In the genomic region with DNA sequence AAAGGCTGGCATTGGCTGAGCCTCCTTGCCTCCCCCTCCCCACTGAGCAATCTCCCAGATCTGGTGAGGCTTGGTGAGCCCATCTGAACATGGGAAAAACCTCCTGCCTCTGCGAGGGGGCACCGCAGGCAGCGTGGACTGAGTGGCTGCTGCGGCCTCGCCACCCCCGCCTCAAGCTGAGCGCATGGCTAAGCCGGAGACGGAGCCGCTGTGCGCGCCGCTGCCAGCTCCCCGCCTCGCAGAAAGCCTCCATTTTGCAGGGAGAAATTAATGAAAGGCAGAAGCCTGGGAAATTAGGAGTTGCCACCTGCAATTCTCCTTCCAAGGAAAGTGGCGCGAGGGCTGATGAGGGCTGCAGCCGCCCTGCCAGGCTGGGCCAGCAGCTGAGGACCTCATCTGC, we compare ENCODE assay signal across 25 cellular contexts. TPM values are rescaled to one million over a fixed set of nuclear protein-coding genes. Genes with fewer than 3 reads are reported as not detected.
DNase-seq lines count a peak whose midpoint lies in the region; ATAC-seq and TF ChIP-seq lines count a peak whose summit lies in the region.
"Had no signal": no experiment of that assay in that cellular context is flagged by ENCODE, and none has a peak within 500 bp of the region (broad histone marks: within the 10 kb centered on the region; RNA-seq: fewer than 3 reads in every experiment).

No MANE protein-coding gene starts in this region.

- H3K23ac ChIP-seq in neuronal stem cell (ENCODE audit: low read depth, low read length, poor library complexity): no peak overlapping the region

- DNase-seq in NCI-H2227 (lab: John Stamatoyannopoulos, UW; ENCODE audit: unreplicated experiment) (peak; percentile 25), NCI-H2227 treated with DMSO at 0.1 percent for 48 hours (lab: John Stamatoyannopoulos, UW) (no peak), neuronal stem cell (ENCODE audit: low spot score) (no peak), breast epithelium (ENCODE audit: low spot score in 2 of 2) (no peak)
- DNase-seq in activated CD4-positive, alpha-beta T cell treated with anti-CD3 and anti-CD28 coated beads for 1 hour: no peak
- DNase-seq in activated CD8-positive, alpha-beta memory T cell treated with anti-CD3 and anti-CD28 coated beads, Interleukin-2, amount 10 ng/mL, durations not matched to agents 7 days and 5 days: no peak
- DNase-seq: AML-193; C1 segment of cervical spinal cord; CD4-positive, CD25-positive, alpha-beta regulatory T cell; CD8-positive, alpha-beta memory T cell; COR-L47; DMS 273 treated with DMSO at 0.1 percent for 48 hours; DMS153; DMS53; DMS79; DND-41; EL; GDM1 had no signal

- H3K4me1 ChIP-seq in HEK293 (ENCODE audit: control insufficient read depth, insufficient read depth, low read length): no peaks in the 10 kb centered on the region
- peaks cover 22 to 26% of the 10 kb centered on the region in 2 donors for H3K4me1 ChIP-seq in neuronal stem cell (ENCODE audit: control insufficient read depth in 2 of 2, insufficient read depth in 1 of 2, low read depth in 1 of 2, low read length in 2 of 2)
- H3K4me1 ChIP-seq in breast epithelium: no peaks in the 10 kb centered on the region

- no peak overlapping the region for H2BK120ac ChIP-seq in neuronal stem cell (ENCODE audit: low read depth, low read length)

- no peak overlapping the region for H4K8ac ChIP-seq in neuronal stem cell (ENCODE audit: low read depth, low read length)

- no peaks in the 10 kb centered on the region for H3K9me3 ChIP-seq in HEK293 (ENCODE audit: control insufficient read depth, insufficient read depth, low read depth, low read length)
- no peaks in the 10 kb centered on the region for H3K9me3 ChIP-seq in neuronal stem cell (replicated peaks in 1 of 2; ENCODE audit: control insufficient read depth in 2 of 2, insufficient read depth in 1 of 2, low read depth in 1 of 2, low read length in 2 of 2)
- no peaks in the 10 kb centered on the region for H3K9me3 ChIP-seq in breast epithelium
- H3K9me3 ChIP-seq: A549 had no signal

- H3K27me3 ChIP-seq in neuronal stem cell (ENCODE audit: control insufficient read depth in 3 of 3, insufficient read depth in 3 of 3, low read depth in 1 of 3, low read length in 3 of 3) (peaks cover 0 to 10% (median 0%) of the 10 kb centered on the region in 3 experiments), breast epithelium (no peaks in the 10 kb centered on the region)

- H3K18ac ChIP-seq in neuronal stem cell (ENCODE audit: low read length): peak overlapping the region; percentile 35

- ATAC-seq in activated CD8-positive, alpha-beta memory T cell treated with anti-CD3 and anti-CD28 coated beads, Interleukin-2, amount 10 ng/mL, durations not matched to agents 7 days and 5 days: no peak
- ATAC-seq: A549, GM12878 had no signal

- H3K4me1 Mint-ChIP-seq in activated CD8-positive, alpha-beta memory T cell treated with anti-CD3 and anti-CD28 coated beads, Interleukin-2, amount 10 ng/mL, durations not matched to agents 7 days and 5 days: peaks cover 3% of the 10 kb centered on the region

- peaks cover 3% of the 10 kb centered on the region for H3K27me3 Mint-ChIP-seq in activated CD8-positive, alpha-beta memory T cell treated with anti-CD3 and anti-CD28 coated beads, Interleukin-2, amount 10 ng/mL, durations not matched to agents 7 days and 5 days
- H3K27me3 Mint-ChIP-seq: CD4-positive, alpha-beta memory T cell; CD4-positive, CD25-positive, alpha-beta regulatory T cell had no signal

- peak overlapping the region; percentile 89 for H3K4ac ChIP-seq in neuronal stem cell (ENCODE audit: low read length)

- H3K36me3 ChIP-seq in HEK293 (ENCODE audit: control insufficient read depth in 2 of 2, insufficient read depth in 1 of 2, low read length in 2 of 2): no peaks in the 10 kb centered on the region
- no peaks in the 10 kb centered on the region for H3K36me3 ChIP-seq in neuronal stem cell (replicated peaks in 1 of 2; ENCODE audit: control insufficient read depth in 2 of 2, insufficient read depth in 2 of 2, low read length in 2 of 2)
- no peaks in the 10 kb centered on the region for H3K36me3 ChIP-seq in breast epithelium

- H2BK5ac ChIP-seq in neuronal stem cell (ENCODE audit: low read length): peak overlapping the region; percentile 53

- no CpG with 5 or more reads among the region's 18 CpGs for WGBS in neuronal stem cell (ENCODE audit: extremely low coverage in 2 of 2, insufficient read length in 2 of 2, insufficient replicate concordance in 1 of 2), 2 donors

- no peak overlapping the region for H4K91ac ChIP-seq in neuronal stem cell (ENCODE audit: low read depth, low read length, poor library complexity)

- H3K27ac ChIP-seq in HEK293 (ENCODE audit: extremely low read depth, low read depth, low read length) (no peak overlapping the region), neuronal stem cell (replicated peaks; ENCODE audit: low read length) (no peak overlapping the region), breast epithelium (no peak overlapping the region)
- H3K27ac ChIP-seq: 22Rv1, A549 had no signal

- TF ChIP-seq CTCF in HEK293 (tag by site-specific recombination; IDR thresholded peaks at IDR 0.05) (no peak), breast epithelium (IDR thresholded peaks at IDR 0.05) (no peak)

- no peak overlapping the region for H3K27ac Mint-ChIP-seq in activated CD8-positive, alpha-beta memory T cell treated with anti-CD3 and anti-CD28 coated beads, Interleukin-2, amount 10 ng/mL, durations not matched to agents 7 days and 5 days

- peak overlapping the region; percentile 84 for H2AK5ac ChIP-seq in neuronal stem cell (ENCODE audit: low read depth, low read length)

- no peaks in the 10 kb centered on the region for H3K9me3 Mint-ChIP-seq in activated CD8-positive, alpha-beta memory T cell treated with anti-CD3 and anti-CD28 coated beads, Interleukin-2, amount 10 ng/mL, durations not matched to agents 7 days and 5 days (ENCODE audit: low read depth)
- H3K9me3 Mint-ChIP-seq: CD4-positive, alpha-beta memory T cell; CD4-positive, CD25-positive, alpha-beta regulatory T cell; CD8-positive, alpha-beta memory T cell had no signal

- H3K4me3 ChIP-seq in HEK293 (ENCODE audit: low read depth, low read length) (no peak overlapping the region), neuronal stem cell (ENCODE audit: low read length in 2 of 2) (no peak overlapping the region), breast epithelium (no peak overlapping the region)
- H3K4me3 ChIP-seq: A549, GM12878 had no signal

- no peaks in the 10 kb centered on the region for H3K79me1 ChIP-seq in neuronal stem cell (ENCODE audit: low read depth, low read length)

- H2BK15ac ChIP-seq in neuronal stem cell (ENCODE audit: low read length): peak overlapping the region; percentile 97

- peak overlapping the region; percentile 72 for H3K9ac ChIP-seq in neuronal stem cell (ENCODE audit: low read depth, low read length, poor library complexity)

- H3K14ac ChIP-seq in neuronal stem cell (ENCODE audit: low read length): peak overlapping the region; percentile 6

- no peak overlapping the region for H3K4me3 Mint-ChIP-seq in activated CD8-positive, alpha-beta memory T cell treated with anti-CD3 and anti-CD28 coated beads, Interleukin-2, amount 10 ng/mL, durations not matched to agents 7 days and 5 days
- H3K4me3 Mint-ChIP-seq: B cell; CD14-positive monocyte; CD8-positive, alpha-beta memory T cell had no signal

- no peak overlapping the region for H2AFZ ChIP-seq in neuronal stem cell (ENCODE audit: low read length)

- H3K36me3 Mint-ChIP-seq in activated CD8-positive, alpha-beta memory T cell treated with anti-CD3 and anti-CD28 coated beads, Interleukin-2, amount 10 ng/mL, durations not matched to agents 7 days and 5 days: no peaks in the 10 kb centered on the region
- H3K36me3 Mint-ChIP-seq: CD14-positive monocyte; CD4-positive, alpha-beta memory T cell; CD4-positive, CD25-positive, alpha-beta regulatory T cell had no signal

- no peak overlapping the region for H2BK12ac ChIP-seq in neuronal stem cell (ENCODE audit: low read length)

- H3K4me2 ChIP-seq in neuronal stem cell (ENCODE audit: insufficient read depth, low read length, poor library complexity, severe bottlenecking): no peak overlapping the region
- H3K4me2 ChIP-seq: A549 had no signal

- CTCF ChIA-PET in HEK293 (lab: Yijun Ruan, JAX): no interaction called here
- CTCF ChIA-PET in activated CD8-positive, alpha-beta memory T cell treated with anti-CD3 and anti-CD28 coated beads, Interleukin-2, amount 10 ng/mL, durations not matched to agents 7 days and 5 days (lab: Charles Lee): no interaction called here

- TF ChIP-seq POLR2A in breast epithelium (IDR thresholded peaks at IDR 0.05): no peak

- intact Hi-C loops in breast epithelium (cut with DNase I; ENCODE audit: low total_unique reads): no loop called here

- POLR2A ChIA-PET in HEK293 (lab: Yijun Ruan, JAX): interaction anchor here (0.6 kb wide), 1 partner anchor 89 kb away, joined by 3 read pairs; no protein-coding TSS in a partner anchor

TF ChIP-seq in HEK293, 187 proteins besides CTCF, POLR2A, EP300 and RAD21 (continues in another document):
- TF ChIP-seq ZNF544 (tag by site-specific recombination; IDR thresholded peaks at IDR 0.05) (no peak), ZNF692 (tag by site-specific recombination; IDR thresholded peaks at IDR 0.05) (no peak), ZNF623 (tag by site-specific recombination; IDR thresholded peaks at IDR 0.05) (no peak), BCL6B (tag by site-specific recombination; IDR thresholded peaks at IDR 0.05) (no peak)

RNA-seq across cellular contexts. Expression of gene TCF20, which starts 35.5 kb away (rescaled TPM):
- 18.5 TPM for polyA plus RNA-seq in neuronal stem cell (2013, experiment 1 of 2)
- polyA plus RNA-seq in neuronal stem cell (2013, experiment 2 of 2): 19.2 TPM
- total RNA-seq in breast epithelium: 10 to 100 TPM; 24.2 to 43.3 (median 36.1) TPM
- 10 to 100 TPM; 73.1 to 82.5 TPM for total RNA-seq in activated CD8-positive, alpha-beta memory T cell treated with anti-CD3 and anti-CD28 coated beads, Interleukin-2, amount 10 ng/mL, durations not matched to agents 7 days and 5 days
